ENCODE assay signal across 9 cellular contexts in the genomic region with DNA sequence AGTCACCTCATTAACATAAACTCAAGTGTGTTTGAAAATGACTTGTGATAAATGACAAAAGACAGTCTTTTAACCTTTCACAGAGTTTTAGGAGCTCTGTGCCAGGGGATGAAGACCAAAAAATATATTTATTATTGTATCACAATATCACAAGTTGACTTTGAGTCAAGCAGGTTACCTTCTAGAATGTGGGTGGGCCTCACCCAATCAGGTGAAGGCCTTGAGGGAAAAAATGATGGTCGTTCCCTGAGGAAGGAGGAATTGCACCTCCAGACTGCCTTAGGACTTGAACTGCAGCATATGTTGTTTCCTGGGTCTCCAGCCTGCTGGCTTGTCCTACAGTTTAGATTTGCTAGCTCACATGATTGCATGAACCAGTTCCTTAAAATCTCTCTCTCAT.
"Had no signal": no experiment of that assay in that cellular context is flagged by ENCODE, and none has a peak within 500 bp of the region (broad histone marks: within the 10 kb centered on the region; RNA-seq: fewer than 3 reads in every experiment).

No MANE protein-coding gene starts in this region.

- DNase-seq: GM23248, GOT3, H9, HCEC 1CT, IMR-90, KBM-7 had no signal

- H2AFZ ChIP-seq: GM23248 had no signal

- H3K27ac ChIP-seq: GM23248, KMS-11 had no signal

- H3K4me2 ChIP-seq: KMS-11 had no signal

- FAIRE-seq: H54, HTR-8/SVneo had no signal

- H3K4me3 ChIP-seq: GM23248 had no signal

- H3K9ac ChIP-seq: GM23248, KMS-11 had no signal
